30 cellular contexts compared by ENCODE assay signal in the genomic region with DNA sequence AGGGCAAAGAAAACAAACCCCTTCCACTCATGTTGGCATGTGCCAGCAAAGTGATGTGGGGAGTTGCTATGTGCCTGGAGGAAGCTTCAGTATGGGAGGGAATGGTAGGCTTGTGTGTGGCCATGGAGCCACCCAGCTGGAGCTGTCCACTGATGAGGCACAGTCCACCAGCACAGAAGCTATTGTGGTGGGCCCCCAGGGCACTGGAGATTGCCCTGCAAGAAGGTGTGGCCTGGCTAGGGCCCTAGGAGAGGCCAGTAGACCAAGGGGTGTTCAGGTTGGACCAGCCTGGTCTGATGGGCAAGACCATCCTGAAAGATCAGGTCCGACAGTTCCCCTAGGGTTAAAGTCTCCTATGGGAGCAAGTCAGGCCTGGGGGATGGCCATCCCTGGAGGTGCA. TPM values are rescaled to one million over a fixed set of nuclear protein-coding genes. Genes with fewer than 3 reads are reported as not detected.
A peak's percentile ranks its signal among the peaks of the same experiment; 100 is the strongest.
DNase-seq lines count a peak whose midpoint lies in the region; ATAC-seq, FAIRE-seq and TF ChIP-seq lines count a peak whose summit lies in the region.
"Had no signal": no experiment of that assay in that cellular context is flagged by ENCODE, and none has a peak within 500 bp of the region (broad histone marks: within the 10 kb centered on the region; RNA-seq: fewer than 3 reads in every experiment).

No MANE protein-coding gene starts in this region.

- 0% methylated on average over 1 of the region's 1 CpG for WGBS in K562 (ENCODE audit: insufficient coverage, low coverage, missing lambda C conversion rate)

- H3K4me2 ChIP-seq in K562 (ENCODE audit: insufficient read depth, low read length): no peak overlapping the region
- H3K4me2 ChIP-seq: BLaER1 had no signal

- no peaks in the 10 kb centered on the region for H3K79me2 ChIP-seq in K562 (ENCODE audit: control insufficient read depth, insufficient read depth, low read length)

- DNase-seq in K562 (ENCODE audit: extremely low read depth in 1 of 4, low spot score in 3 of 4) (no peak), bronchial epithelial cell (ENCODE audit: low read depth) (no peak), upper lobe of right lung (no peak), NCI-H1105 treated with DMSO at 0.1 percent for 48 hours (lab: John Stamatoyannopoulos, UW) (no peak)
- DNase-seq: 8988T; ACHN; BE2C; C1 segment of cervical spinal cord; CD4-positive, alpha-beta memory T cell; CD4-positive, CD25-positive, alpha-beta regulatory T cell; CD8-positive, alpha-beta memory T cell; COR-L47; DMS 273 treated with DMSO at 0.1 percent for 48 hours; DMS153; DMS53; DMS79; DND-41; EL; GDM1 had no signal

- intact Hi-C loops in K562 (cut with micrococcal nuclease): no loop called here
- intact Hi-C loops in upper lobe of right lung (cut with DNase I): no loop called here

- H3K27ac ChIP-seq in K562 (ENCODE audit: extremely low read depth, low read depth, low read length) (no peak overlapping the region), upper lobe of right lung (no peak overlapping the region)
- H3K27ac ChIP-seq: BLaER1 had no signal

- H3K27me3 ChIP-seq in K562 (ENCODE audit: control insufficient read depth in 2 of 2, insufficient read depth in 2 of 2, low read length in 2 of 2) (peaks cover 2 to 12% of the 10 kb centered on the region in 2 experiments; a peak in 4 of 5 replicates), bronchial epithelial cell (ENCODE audit: control insufficient read depth, insufficient read depth, low read length) (no peaks in the 10 kb centered on the region), upper lobe of right lung (no peaks in the 10 kb centered on the region)
- H3K27me3 ChIP-seq: BE2C, BLaER1 had no signal

- no TSS peak for BruUV-seq in K562 (replicated peaks; lab: Mats Ljungman, UMichigan)

- no peaks in the 10 kb centered on the region for H4K20me1 ChIP-seq in K562 (replicated peaks; ENCODE audit: control insufficient read depth, insufficient read depth, low read length)
- H4K20me1 ChIP-seq: BLaER1 had no signal

- TF ChIP-seq RAD21 in K562 (CRISPR knock-in tag; conservative IDR thresholded peaks at IDR 0.05 in 1 of 2, IDR thresholded peaks at IDR 0.05 in 1 of 2): no peak

- ATAC-seq in K562: peak; percentile 33; the same call in 2 of the 3 replicates
- ATAC-seq in upper lobe of right lung: peak; percentile 9
- ATAC-seq in HG03520 (IDR thresholded peaks at IDR 0.05; ENCODE audit: unreplicated experiment): no peak

- H3K36me3 ChIP-seq in K562 (ENCODE audit: control insufficient read depth, insufficient read depth, low read length) (no peaks in the 10 kb centered on the region), bronchial epithelial cell (ENCODE audit: control insufficient read depth, insufficient read depth, low read length) (no peaks in the 10 kb centered on the region), upper lobe of right lung (no peaks in the 10 kb centered on the region)
- H3K36me3 ChIP-seq: BE2C, BLaER1 had no signal

- no peak overlapping the region for H3K4me3 ChIP-seq in K562
- H3K4me3 ChIP-seq in bronchial epithelial cell (ENCODE audit: low read depth, low read length): no peak overlapping the region
- no peak overlapping the region for H3K4me3 ChIP-seq in upper lobe of right lung
- H3K4me3 ChIP-seq: BLaER1, GM12878 had no signal

- CTCF ChIA-PET in K562 (lab: Yijun Ruan, JAX; ENCODE audit: low intra/inter-chr PET ratio): no interaction called here

- H3K9me3 ChIP-seq in K562 (replicated peaks; ENCODE audit: control insufficient read depth, insufficient read depth, low read depth, low read length) (no peaks in the 10 kb centered on the region), upper lobe of right lung (no peaks in the 10 kb centered on the region)
- H3K9me3 ChIP-seq: BE2C had no signal

- no peaks in the 10 kb centered on the region for H3K9me1 ChIP-seq in K562 (ENCODE audit: control insufficient read depth, insufficient read depth, low read length)

- H3K4me1 ChIP-seq in K562 (replicated peaks in 1 of 2; ENCODE audit: control insufficient read depth in 2 of 2, insufficient read depth in 2 of 2, low read length in 2 of 2): no peaks in the 10 kb centered on the region
- no peaks in the 10 kb centered on the region for H3K4me1 ChIP-seq in upper lobe of right lung
- H3K4me1 ChIP-seq: BE2C, BLaER1 had no signal

- FAIRE-seq in K562 (lab: Jason Lieb, UNC): no peak
- FAIRE-seq in bronchial epithelial cell (lab: Jason Lieb, UNC): peak; percentile 13
- FAIRE-seq: A204.1, GM12878, GM12892, GM18507 had no signal

- POLR2A ChIA-PET in K562 (lab: Yijun Ruan, JAX): interaction anchor here (0.6 kb wide), 1 partner anchor 458 kb away, joined by 3 read pairs; no protein-coding TSS in a partner anchor

- H3K9ac ChIP-seq in K562 (ENCODE audit: insufficient read depth in 1 of 2, low read depth in 2 of 2, low read length in 2 of 2): no peak overlapping the region
- H3K9ac ChIP-seq: BLaER1 had no signal

- TF ChIP-seq POLR2A in K562 (conservative IDR thresholded peaks at IDR 0.05): no peak

- in situ Hi-C loops in K562 (cut with MboI): no loop called here

- H2AFZ ChIP-seq in K562 (ENCODE audit: low read depth, low read length): no peak overlapping the region

- no peak for TF ChIP-seq EP300 in K562 (IDR thresholded peaks at IDR 0.05; ENCODE audit: low read length)

- TF ChIP-seq CTCF in K562 (IDR thresholded peaks at IDR 0.05 in 2 of 3, conservative IDR thresholded peaks at IDR 0.05 in 1 of 3; ENCODE audit: insufficient read depth in 2 of 3, low read depth in 1 of 3, low read length in 3 of 3): no peak
- TF ChIP-seq CTCF in bronchial epithelial cell (IDR thresholded peaks at IDR 0.05; ENCODE audit: insufficient read depth, low read length, severe bottlenecking): no peak
- TF ChIP-seq CTCF in upper lobe of right lung (IDR thresholded peaks at IDR 0.05): no peak

RNA-seq across cellular contexts. Expression of a gene that starts 22.1 kb away (rescaled TPM):
- total RNA-seq in K562 (2011; cell fraction: chromatin; rRNA removed; ENCODE audit: low replicate concordance): 113 and 184 TPM in 2 replicates
- total RNA-seq in K562 (2011; cell fraction: nucleolus; rRNA removed): 129 and 133 TPM in 2 replicates
- 107 and 122 TPM in 2 replicates for total RNA-seq in K562 (2011; cell fraction: nucleoplasm; rRNA removed)
- total RNA-seq in K562 (2014; rRNA removed) (15.9 and 22.0 TPM in 2 replicates), K562 (2014; rRNA removed; fragmentation: Illumina TruSeq; extraction: Trizol) (19.2 and 19.3 TPM in 2 replicates), K562 (2015; rRNA removed; fragmentation: Illumina TruSeq; extraction: Trizol) (22.2 and 25.5 TPM in 2 replicates), K562 (2021) (28.7 and 34.3 TPM in 2 replicates), bronchial epithelial cell (0.13 TPM in 1 of 2 replicates, not detected in the other), upper lobe of right lung (0.87 TPM)
- polyA plus RNA-seq in K562 (2011; rRNA removed) (47.4 and 72.0 TPM in 2 replicates), K562 (2014; fragmentation: Illumina TruSeq; extraction: Trizol) (33.8 and 35.3 TPM in 2 replicates), K562 (2014; fragmentation: Nextera tagmentation; extraction: Ambion mirVana) (10 to 100 TPM in 1 of 2 experiments, 1 to 10 TPM in 1; 9.0 to 18.9 TPM), K562 (2014; rRNA removed) (33.1 and 36.7 TPM in 2 replicates)
- polyA plus RNA-seq in K562 (2011; cell fraction: cytosol; rRNA removed): 33.6 and 44.4 TPM in 2 replicates
- 361 and 506 TPM in 2 replicates for polyA plus RNA-seq in K562 (2011; cell fraction: nucleus; rRNA removed)
- 25.0 and 47.3 TPM in 2 replicates for polyA plus RNA-seq in K562 (2012)
- polyA minus RNA-seq in K562 (2011; rRNA and poly(A)+ RNA removed): 31.5 and 38.3 TPM in 2 replicates
- 14.1 and 24.0 TPM in 2 replicates for polyA minus RNA-seq in K562 (2011; cell fraction: cytosol; rRNA and poly(A)+ RNA removed)
- 85.5 and 91.1 TPM in 2 replicates for polyA minus RNA-seq in K562 (2011; cell fraction: nucleus; rRNA and poly(A)+ RNA removed)
- total RNA-seq: A673, Daoy, G401 had no signal
- polyA plus RNA-seq: CD14-positive monocyte; CD4-positive, alpha-beta memory T cell; CD4-positive, CD25-positive, alpha-beta regulatory T cell; CD8-positive, alpha-beta memory T cell had no signal

RNA-seq across cellular contexts. Expression of a gene that starts 42.6 kb away (rescaled TPM):
- total RNA-seq in K562 (2011; cell fraction: chromatin; rRNA removed; ENCODE audit: low replicate concordance): 0.39 and 1.4 TPM in 2 replicates
- 0.39 TPM in 1 of 2 replicates, not detected in the other for total RNA-seq in K562 (2011; cell fraction: nucleolus; rRNA removed)
- 1.2 and 2.4 TPM in 2 replicates for total RNA-seq in K562 (2011; cell fraction: nucleoplasm; rRNA removed)
- total RNA-seq in K562 (2014; rRNA removed) (not detected in 2 replicates), K562 (2014; rRNA removed; fragmentation: Illumina TruSeq; extraction: Trizol) (not detected in 2 replicates), K562 (2015; rRNA removed; fragmentation: Illumina TruSeq; extraction: Trizol) (not detected in 2 replicates), K562 (2021) (not detected in 2 replicates), bronchial epithelial cell (0.26 TPM in 1 of 2 replicates, not detected in the other), upper lobe of right lung (not detected)
- polyA plus RNA-seq in K562 (2011; rRNA removed) (not detected in 2 replicates), K562 (2014; fragmentation: Illumina TruSeq; extraction: Trizol) (not detected in 2 replicates), K562 (2014; fragmentation: Nextera tagmentation; extraction: Ambion mirVana) (not detected), K562 (2014; rRNA removed) (not detected in 2 replicates)
- not detected in 2 replicates for polyA plus RNA-seq in K562 (2011; cell fraction: cytosol; rRNA removed)
- polyA plus RNA-seq in K562 (2011; cell fraction: nucleus; rRNA removed): 0.30 TPM in 1 of 2 replicates, not detected in the other
- not detected in 2 replicates for polyA plus RNA-seq in K562 (2012)
- polyA minus RNA-seq in K562 (2011; rRNA and poly(A)+ RNA removed): 0.21 and 0.45 TPM in 2 replicates
- not detected in 2 replicates for polyA minus RNA-seq in K562 (2011; cell fraction: cytosol; rRNA and poly(A)+ RNA removed)
- 0.67 and 1.4 TPM in 2 replicates for polyA minus RNA-seq in K562 (2011; cell fraction: nucleus; rRNA and poly(A)+ RNA removed)
- total RNA-seq: A673; CD4-positive, alpha-beta memory T cell; CD4-positive, CD25-positive, alpha-beta regulatory T cell; CD8-positive, alpha-beta memory T cell; Daoy; G401; GM12878 had no signal
- polyA plus RNA-seq: AG04450; CD14-positive monocyte; CD4-positive, alpha-beta memory T cell; CD4-positive, CD25-positive, alpha-beta regulatory T cell; CD8-positive, alpha-beta memory T cell; GM12878 had no signal

RNA-seq across cellular contexts. Expression of a gene that starts 45.0 kb away (rescaled TPM):
- total RNA-seq in K562 (2011; cell fraction: chromatin; rRNA removed; ENCODE audit: low replicate concordance): not detected in 2 replicates
- not detected in 2 replicates for total RNA-seq in K562 (2011; cell fraction: nucleolus; rRNA removed)
- not detected in 2 replicates for total RNA-seq in K562 (2011; cell fraction: nucleoplasm; rRNA removed)
- total RNA-seq in K562 (2014; rRNA removed): not detected in 2 replicates
- total RNA-seq in K562 (2014; rRNA removed; fragmentation: Illumina TruSeq; extraction: Trizol): not detected in 2 replicates
- not detected in 2 replicates for total RNA-seq in K562 (2015; rRNA removed; fragmentation: Illumina TruSeq; extraction: Trizol)
- not detected in 2 replicates for total RNA-seq in K562 (2021)
- not detected in 2 replicates for polyA plus RNA-seq in K562 (2011; rRNA removed)
- polyA plus RNA-seq in K562 (2011; cell fraction: cytosol; rRNA removed): not detected in 2 replicates
- not detected in 2 replicates for polyA plus RNA-seq in K562 (2011; cell fraction: nucleus; rRNA removed)
- 0.20 and 0.55 TPM in 2 replicates for polyA plus RNA-seq in K562 (2012)
- not detected in 2 replicates for polyA plus RNA-seq in K562 (2014; fragmentation: Illumina TruSeq; extraction: Trizol)
- not detected for polyA plus RNA-seq in K562 (2014; fragmentation: Nextera tagmentation; extraction: Ambion mirVana)
- not detected in 2 replicates for polyA plus RNA-seq in K562 (2014; rRNA removed)
- polyA minus RNA-seq in K562 (2011; rRNA and poly(A)+ RNA removed): not detected in 2 replicates
- polyA minus RNA-seq in K562 (2011; cell fraction: cytosol; rRNA and poly(A)+ RNA removed): not detected in 2 replicates
- polyA minus RNA-seq in K562 (2011; cell fraction: nucleus; rRNA and poly(A)+ RNA removed): not detected in 2 replicates
- total RNA-seq in bronchial epithelial cell: not detected in 2 replicates
- total RNA-seq in upper lobe of right lung: not detected
- total RNA-seq: A673; CD4-positive, alpha-beta memory T cell; CD4-positive, CD25-positive, alpha-beta regulatory T cell; CD8-positive, alpha-beta memory T cell; Daoy; G401; GM12878 had no signal
- polyA plus RNA-seq: AG04450; CD14-positive monocyte; CD4-positive, alpha-beta memory T cell; CD4-positive, CD25-positive, alpha-beta regulatory T cell; CD8-positive, alpha-beta memory T cell; GM12878 had no signal

RNA-seq across cellular contexts. Expression of a gene that starts 50.8 kb away (rescaled TPM):
- 0.56 and 0.74 TPM in 2 replicates for total RNA-seq in K562 (2011; cell fraction: chromatin; rRNA removed; ENCODE audit: low replicate concordance)
- total RNA-seq in K562 (2011; cell fraction: nucleolus; rRNA removed): 0.17 and 0.26 TPM in 2 replicates
- 0.44 and 1.1 TPM in 2 replicates for total RNA-seq in K562 (2011; cell fraction: nucleoplasm; rRNA removed)
- total RNA-seq in K562 (2014; rRNA removed): not detected in 2 replicates
- total RNA-seq in K562 (2014; rRNA removed; fragmentation: Illumina TruSeq; extraction: Trizol): not detected in 2 replicates
- total RNA-seq in K562 (2015; rRNA removed; fragmentation: Illumina TruSeq; extraction: Trizol): not detected in 2 replicates
- total RNA-seq in K562 (2021): not detected in 2 replicates
- polyA plus RNA-seq in K562 (2011; rRNA removed): 0.12 TPM in 1 of 2 replicates, not detected in the other
- 0.03 TPM in 1 of 2 replicates, not detected in the other for polyA plus RNA-seq in K562 (2011; cell fraction: cytosol; rRNA removed)
- 0.36 and 0.60 TPM in 2 replicates for polyA plus RNA-seq in K562 (2011; cell fraction: nucleus; rRNA removed)
- 0.08 TPM in 1 of 2 replicates, not detected in the other for polyA plus RNA-seq in K562 (2012)
- polyA plus RNA-seq in K562 (2014; fragmentation: Illumina TruSeq; extraction: Trizol): 0.04 TPM in 1 of 2 replicates, not detected in the other
- polyA plus RNA-seq in K562 (2014; fragmentation: Nextera tagmentation; extraction: Ambion mirVana): not detected
- polyA plus RNA-seq in K562 (2014; rRNA removed): not detected in 2 replicates
- polyA minus RNA-seq in K562 (2011; rRNA and poly(A)+ RNA removed): 0.27 TPM in 1 of 2 replicates, not detected in the other
- not detected in 2 replicates for polyA minus RNA-seq in K562 (2011; cell fraction: cytosol; rRNA and poly(A)+ RNA removed)
- 0.13 and 0.22 TPM in 2 replicates for polyA minus RNA-seq in K562 (2011; cell fraction: nucleus; rRNA and poly(A)+ RNA removed)
- under 0.01 TPM in 1 of 2 replicates, not detected in the other for total RNA-seq in bronchial epithelial cell
- not detected for total RNA-seq in upper lobe of right lung
- total RNA-seq: A673; CD4-positive, alpha-beta memory T cell; CD4-positive, CD25-positive, alpha-beta regulatory T cell; CD8-positive, alpha-beta memory T cell; G401; GM12878 had no signal
- polyA plus RNA-seq: AG04450; CD14-positive monocyte; CD4-positive, alpha-beta memory T cell; CD4-positive, CD25-positive, alpha-beta regulatory T cell; CD8-positive, alpha-beta memory T cell; GM12878 had no signal
